ENCODE assay signal across 1 cellular context in the genomic region with DNA sequence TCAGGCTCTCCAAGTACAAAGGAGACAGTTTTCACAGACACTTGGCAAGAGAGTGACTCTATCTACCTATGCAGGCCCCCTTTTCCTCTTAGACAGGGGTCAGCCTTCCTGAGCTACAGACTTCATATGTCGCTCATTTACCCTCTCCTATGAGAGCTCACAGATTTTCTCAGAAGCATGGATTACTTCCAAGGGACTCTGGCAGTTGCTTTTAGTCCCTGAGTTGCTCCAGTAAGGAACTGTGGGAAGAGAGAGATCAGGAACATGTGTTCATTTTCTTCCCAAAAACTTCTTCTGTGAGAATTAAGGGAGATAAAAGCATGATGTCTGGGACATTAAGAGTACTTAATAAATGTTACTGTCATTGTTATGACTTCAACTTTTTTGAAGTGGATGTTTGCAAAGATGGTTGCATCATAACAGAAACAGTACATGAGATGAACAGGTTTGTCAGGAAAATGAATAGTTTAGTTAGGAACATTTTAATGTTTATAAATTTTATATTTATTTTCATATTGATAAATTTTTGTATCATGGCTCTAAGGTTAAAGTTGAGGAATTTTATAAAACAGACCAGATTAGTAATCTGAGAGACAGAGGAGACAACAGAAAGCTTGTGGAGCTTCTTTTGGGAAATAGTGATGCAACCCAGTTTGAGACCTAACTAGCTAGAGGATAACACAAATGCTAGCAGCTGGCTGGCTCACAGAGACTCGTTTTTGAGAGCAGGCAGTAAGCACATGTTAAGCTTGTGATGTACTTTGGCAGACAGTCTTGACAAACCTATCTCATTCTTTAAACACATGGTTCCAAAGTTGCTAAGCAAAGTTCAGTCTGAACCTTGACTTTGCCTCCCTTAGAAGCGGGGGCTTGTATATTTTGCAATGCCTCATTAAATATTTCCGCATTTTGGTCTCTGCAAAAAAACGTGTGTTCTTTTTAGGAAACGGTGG.
TF ChIP-seq lines count a peak whose summit lies in the region.

No MANE protein-coding gene starts in this region.

TF ChIP-seq in SK-N-SH treated with all-trans-retinoic acid at 6 μM for 48 hours, 23 proteins besides CTCF, POLR2A, EP300 and RAD21 (continued from another document):
- TF ChIP-seq, protein P1, sequence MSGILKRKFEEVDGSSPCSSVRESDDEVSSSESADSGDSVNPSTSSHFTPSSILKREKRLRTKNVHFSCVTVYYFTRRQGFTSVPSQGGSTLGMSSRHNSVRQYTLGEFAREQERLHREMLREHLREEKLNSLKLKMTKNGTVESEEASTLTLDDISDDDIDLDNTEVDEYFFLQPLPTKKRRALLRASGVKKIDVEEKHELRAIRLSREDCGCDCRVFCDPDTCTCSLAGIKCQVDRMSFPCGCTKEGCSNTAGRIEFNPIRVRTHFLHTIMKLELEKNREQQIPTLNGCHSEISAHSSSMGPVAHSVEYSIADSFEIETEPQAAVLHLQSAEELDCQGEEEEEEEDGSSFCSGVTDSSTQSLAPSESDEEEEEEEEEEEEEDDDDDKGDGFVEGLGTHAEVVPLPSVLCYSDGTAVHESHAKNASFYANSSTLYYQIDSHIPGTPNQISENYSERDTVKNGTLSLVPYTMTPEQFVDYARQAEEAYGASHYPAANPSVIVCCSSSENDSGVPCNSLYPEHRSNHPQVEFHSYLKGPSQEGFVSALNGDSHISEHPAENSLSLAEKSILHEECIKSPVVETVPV (CRISPR knock-in tag; IDR thresholded peaks at IDR 0.05), result no peak
TF ChIP-seq in SK-N-SH treated with all-trans-retinoic acid at 6 μM for 48 hours: peak in this region for 1.
